In genomic region chr5:167447466-167447865, GRCh38 we compare ENCODE assay signal across 1 cellular context.
TF ChIP-seq lines count a peak whose summit lies in the region.

No MANE protein-coding gene starts in this region.

TF ChIP-seq in H1, 55 proteins besides CTCF, POLR2A, EP300 and RAD21 (continued from another document):
- TF ChIP-seq SUZ12 (IDR thresholded peaks at IDR 0.05; ENCODE audit: low read length) (no peak), RFX5 (IDR thresholded peaks at IDR 0.05; ENCODE audit: borderline replicate concordance, low read depth, low read length) (no peak), ASH2L (IDR thresholded peaks at IDR 0.05; ENCODE audit: low read length) (no peak), TAF7 (optimal IDR thresholded peaks at IDR 0.05; ENCODE audit: borderline replicate concordance, low read depth, low read length) (no peak), ATF2 (IDR thresholded peaks at IDR 0.05; ENCODE audit: low read length) (no peak), E2F6 (IDR thresholded peaks at IDR 0.05) (no peak), TEAD4 (IDR thresholded peaks at IDR 0.05; ENCODE audit: low read depth, low read length) (no peak), ZNF274 (IDR thresholded peaks at IDR 0.05; ENCODE audit: borderline replicate concordance, extremely low read depth, low read length) (no peak), KDM4A (IDR thresholded peaks at IDR 0.05; ENCODE audit: low read depth, low read length, severe bottlenecking) (no peak)
TF ChIP-seq in H1: peak in this region for 0.
